ENCODE assay signal across 1 cellular context in the genomic region with DNA sequence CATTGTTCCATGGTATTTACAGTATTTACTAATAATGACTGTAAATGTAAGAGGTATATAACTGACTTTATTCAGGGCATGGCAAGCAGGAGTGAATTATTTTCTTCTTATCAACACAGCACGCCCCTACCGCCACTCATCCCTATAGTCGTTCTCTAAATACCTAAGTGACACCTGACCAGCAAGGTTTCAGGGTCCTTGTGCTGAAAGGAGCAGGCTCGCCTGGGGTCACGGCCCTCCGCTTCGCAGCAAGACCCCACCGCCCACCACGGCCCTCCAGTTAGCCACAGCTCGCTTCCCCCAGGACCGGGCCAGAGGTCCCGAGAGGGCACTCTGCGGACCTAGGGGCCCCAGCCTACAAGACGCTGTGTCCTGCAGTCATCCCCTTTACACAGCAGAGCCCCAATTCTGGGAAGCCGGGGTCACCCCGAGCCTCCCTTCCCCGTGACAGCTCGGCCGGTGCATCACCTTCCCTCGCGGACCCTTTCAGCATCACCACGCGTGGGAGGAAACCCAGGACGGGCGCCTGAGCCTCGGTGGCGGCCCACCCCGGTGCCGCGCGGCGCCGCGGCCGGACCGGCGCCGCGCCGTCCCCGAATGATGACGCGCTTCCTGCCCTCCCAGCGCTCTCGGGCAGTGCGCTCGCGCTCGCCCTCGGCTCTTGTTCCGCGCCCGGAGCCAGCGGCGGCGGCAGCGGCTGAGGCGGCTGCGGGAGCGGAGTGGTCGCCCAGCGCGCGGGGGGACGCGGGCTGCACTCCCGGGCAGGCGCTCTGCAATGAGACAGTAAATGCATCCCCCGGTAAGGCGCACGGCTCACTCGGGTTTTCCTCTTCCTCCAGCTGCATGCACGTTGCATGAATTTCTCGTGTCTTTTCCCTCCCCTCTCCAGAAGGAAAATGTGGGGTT.
TF ChIP-seq lines count a peak whose summit lies in the region.

Gene TLN2, plus strand, starts transcription at position 664 of the 906 bp plus-strand sequence.

TF ChIP-seq in HepG2, 621 proteins besides CTCF, POLR2A, EP300 and RAD21 (continued from another document and continues in another):
- TF ChIP-seq MAZ (IDR thresholded peaks at IDR 0.05; ENCODE audit: borderline replicate concordance, low read depth, low read length) (no peak), MAZ (CRISPR knock-in tag; IDR thresholded peaks at IDR 0.05; ENCODE audit: low read depth) (peak; percentile 79), PHB2 (IDR thresholded peaks at IDR 0.05; ENCODE audit: partially characterized antibody) (no peak), CCDC6 (CRISPR knock-in tag; IDR thresholded peaks at IDR 0.05) (no peak), ADNP (CRISPR knock-in tag; IDR thresholded peaks at IDR 0.05) (no peak), NR2F6 (IDR thresholded peaks at IDR 0.05) (no peak), NR2F6 (CRISPR knock-in tag; IDR thresholded peaks at IDR 0.05) (no peak), ZBTB38 (CRISPR knock-in tag; IDR thresholded peaks at IDR 0.05) (no peak), PHF20 (CRISPR knock-in tag; IDR thresholded peaks at IDR 0.05) (peak; percentile 82), SETDB1 (CRISPR knock-in tag; IDR thresholded peaks at IDR 0.05; ENCODE audit: borderline replicate concordance) (no peak), ZNF75D (CRISPR knock-in tag; IDR thresholded peaks at IDR 0.05; ENCODE audit: borderline replicate concordance) (no peak), ATAD3A (CRISPR knock-in tag; IDR thresholded peaks at IDR 0.05) (no peak), ZNF607 (CRISPR knock-in tag; IDR thresholded peaks at IDR 0.05; ENCODE audit: borderline replicate concordance) (0 out of 2 replicates have a peak, but pooled peaks have one; percentile 7), ELF4 (CRISPR knock-in tag; IDR thresholded peaks at IDR 0.05; ENCODE audit: borderline replicate concordance) (no peak), PTBP1 (IDR thresholded peaks at IDR 0.05; ENCODE audit: low read depth, low read length, poor library complexity, severe bottlenecking) (no peak), RNF2 (conservative IDR thresholded peaks at IDR 0.05; ENCODE audit: low read depth) (0 out of 2 replicates have a peak, but pooled peaks have one; percentile 58), TOE1 (CRISPR knock-in tag; IDR thresholded peaks at IDR 0.05) (no peak), IRF9 (CRISPR knock-in tag; IDR thresholded peaks at IDR 0.05; ENCODE audit: borderline replicate concordance) (peak; percentile 81; the same call in 1 of the 2 replicates), GABPB1 (CRISPR knock-in tag; IDR thresholded peaks at IDR 0.05) (peak; percentile 88), DNMT3B (CRISPR knock-in tag; conservative IDR thresholded peaks at IDR 0.05) (no peak), ATF6 (CRISPR knock-in tag; conservative IDR thresholded peaks at IDR 0.05) (no peak)
- TF ChIP-seq, protein P1, sequence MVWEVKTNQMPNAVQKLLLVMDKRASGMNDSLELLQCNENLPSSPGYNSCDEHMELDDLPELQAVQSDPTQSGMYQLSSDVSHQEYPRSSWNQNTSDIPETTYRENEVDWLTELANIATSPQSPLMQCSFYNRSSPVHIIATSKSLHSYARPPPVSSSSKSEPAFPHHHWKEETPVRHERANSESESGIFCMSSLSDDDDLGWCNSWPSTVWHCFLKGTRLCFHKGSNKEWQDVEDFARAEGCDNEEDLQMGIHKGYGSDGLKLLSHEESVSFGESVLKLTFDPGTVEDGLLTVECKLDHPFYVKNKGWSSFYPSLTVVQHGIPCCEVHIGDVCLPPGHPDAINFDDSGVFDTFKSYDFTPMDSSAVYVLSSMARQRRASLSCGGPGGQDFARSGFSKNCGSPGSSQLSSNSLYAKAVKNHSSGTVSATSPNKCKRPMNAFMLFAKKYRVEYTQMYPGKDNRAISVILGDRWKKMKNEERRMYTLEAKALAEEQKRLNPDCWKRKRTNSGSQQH (CRISPR knock-in tag; IDR thresholded peaks at IDR 0.05; ENCODE audit: low read depth): 0 out of 2 replicates have a peak, but pooled peaks have one; percentile 32
- TF ChIP-seq, protein P2, sequence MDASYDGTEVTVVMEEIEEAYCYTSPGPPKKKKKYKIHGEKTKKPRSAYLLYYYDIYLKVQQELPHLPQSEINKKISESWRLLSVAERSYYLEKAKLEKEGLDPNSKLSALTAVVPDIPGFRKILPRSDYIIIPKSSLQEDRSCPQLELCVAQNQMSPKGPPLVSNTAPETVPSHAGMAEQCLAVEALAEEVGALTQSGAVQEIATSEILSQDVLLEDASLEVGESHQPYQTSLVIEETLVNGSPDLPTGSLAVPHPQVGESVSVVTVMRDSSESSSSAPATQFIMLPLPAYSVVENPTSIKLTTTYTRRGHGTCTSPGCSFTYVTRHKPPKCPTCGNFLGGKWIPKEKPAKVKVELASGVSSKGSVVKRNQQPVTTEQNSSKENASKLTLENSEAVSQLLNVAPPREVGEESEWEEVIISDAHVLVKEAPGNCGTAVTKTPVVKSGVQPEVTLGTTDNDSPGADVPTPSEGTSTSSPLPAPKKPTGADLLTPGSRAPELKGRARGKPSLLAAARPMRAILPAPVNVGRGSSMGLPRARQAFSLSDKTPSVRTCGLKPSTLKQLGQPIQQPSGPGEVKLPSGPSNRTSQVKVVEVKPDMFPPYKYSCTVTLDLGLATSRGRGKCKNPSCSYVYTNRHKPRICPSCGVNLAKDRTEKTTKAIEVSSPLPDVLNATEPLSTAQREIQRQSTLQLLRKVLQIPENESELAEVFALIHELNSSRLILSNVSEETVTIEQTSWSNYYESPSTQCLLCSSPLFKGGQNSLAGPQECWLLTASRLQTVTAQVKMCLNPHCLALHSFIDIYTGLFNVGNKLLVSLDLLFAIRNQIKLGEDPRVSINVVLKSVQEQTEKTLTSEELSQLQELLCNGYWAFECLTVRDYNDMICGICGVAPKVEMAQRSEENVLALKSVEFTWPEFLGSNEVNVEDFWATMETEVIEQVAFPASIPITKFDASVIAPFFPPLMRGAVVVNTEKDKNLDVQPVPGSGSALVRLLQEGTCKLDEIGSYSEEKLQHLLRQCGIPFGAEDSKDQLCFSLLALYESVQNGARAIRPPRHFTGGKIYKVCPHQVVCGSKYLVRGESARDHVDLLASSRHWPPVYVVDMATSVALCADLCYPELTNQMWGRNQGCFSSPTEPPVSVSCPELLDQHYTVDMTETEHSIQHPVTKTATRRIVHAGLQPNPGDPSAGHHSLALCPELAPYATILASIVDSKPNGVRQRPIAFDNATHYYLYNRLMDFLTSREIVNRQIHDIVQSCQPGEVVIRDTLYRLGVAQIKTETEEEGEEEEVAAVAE (CRISPR knock-in tag; IDR thresholded peaks at IDR 0.05; ENCODE audit: borderline replicate concordance): no peak; the same call in 1 of the 2 replicates
- TF ChIP-seq, protein P3, sequence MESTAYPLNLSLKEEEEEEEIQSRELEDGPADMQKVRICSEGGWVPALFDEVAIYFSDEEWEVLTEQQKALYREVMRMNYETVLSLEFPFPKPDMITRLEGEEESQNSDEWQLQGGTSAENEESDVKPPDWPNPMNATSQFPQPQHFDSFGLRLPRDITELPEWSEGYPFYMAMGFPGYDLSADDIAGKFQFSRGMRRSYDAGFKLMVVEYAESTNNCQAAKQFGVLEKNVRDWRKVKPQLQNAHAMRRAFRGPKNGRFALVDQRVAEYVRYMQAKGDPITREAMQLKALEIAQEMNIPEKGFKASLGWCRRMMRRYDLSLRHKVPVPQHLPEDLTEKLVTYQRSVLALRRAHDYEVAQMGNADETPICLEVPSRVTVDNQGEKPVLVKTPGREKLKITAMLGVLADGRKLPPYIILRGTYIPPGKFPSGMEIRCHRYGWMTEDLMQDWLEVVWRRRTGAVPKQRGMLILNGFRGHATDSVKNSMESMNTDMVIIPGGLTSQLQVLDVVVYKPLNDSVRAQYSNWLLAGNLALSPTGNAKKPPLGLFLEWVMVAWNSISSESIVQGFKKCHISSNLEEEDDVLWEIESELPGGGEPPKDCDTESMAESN (CRISPR knock-in tag; conservative IDR thresholded peaks at IDR 0.05): no peak; the same call in none of the 2 replicates
- TF ChIP-seq, protein P4, sequence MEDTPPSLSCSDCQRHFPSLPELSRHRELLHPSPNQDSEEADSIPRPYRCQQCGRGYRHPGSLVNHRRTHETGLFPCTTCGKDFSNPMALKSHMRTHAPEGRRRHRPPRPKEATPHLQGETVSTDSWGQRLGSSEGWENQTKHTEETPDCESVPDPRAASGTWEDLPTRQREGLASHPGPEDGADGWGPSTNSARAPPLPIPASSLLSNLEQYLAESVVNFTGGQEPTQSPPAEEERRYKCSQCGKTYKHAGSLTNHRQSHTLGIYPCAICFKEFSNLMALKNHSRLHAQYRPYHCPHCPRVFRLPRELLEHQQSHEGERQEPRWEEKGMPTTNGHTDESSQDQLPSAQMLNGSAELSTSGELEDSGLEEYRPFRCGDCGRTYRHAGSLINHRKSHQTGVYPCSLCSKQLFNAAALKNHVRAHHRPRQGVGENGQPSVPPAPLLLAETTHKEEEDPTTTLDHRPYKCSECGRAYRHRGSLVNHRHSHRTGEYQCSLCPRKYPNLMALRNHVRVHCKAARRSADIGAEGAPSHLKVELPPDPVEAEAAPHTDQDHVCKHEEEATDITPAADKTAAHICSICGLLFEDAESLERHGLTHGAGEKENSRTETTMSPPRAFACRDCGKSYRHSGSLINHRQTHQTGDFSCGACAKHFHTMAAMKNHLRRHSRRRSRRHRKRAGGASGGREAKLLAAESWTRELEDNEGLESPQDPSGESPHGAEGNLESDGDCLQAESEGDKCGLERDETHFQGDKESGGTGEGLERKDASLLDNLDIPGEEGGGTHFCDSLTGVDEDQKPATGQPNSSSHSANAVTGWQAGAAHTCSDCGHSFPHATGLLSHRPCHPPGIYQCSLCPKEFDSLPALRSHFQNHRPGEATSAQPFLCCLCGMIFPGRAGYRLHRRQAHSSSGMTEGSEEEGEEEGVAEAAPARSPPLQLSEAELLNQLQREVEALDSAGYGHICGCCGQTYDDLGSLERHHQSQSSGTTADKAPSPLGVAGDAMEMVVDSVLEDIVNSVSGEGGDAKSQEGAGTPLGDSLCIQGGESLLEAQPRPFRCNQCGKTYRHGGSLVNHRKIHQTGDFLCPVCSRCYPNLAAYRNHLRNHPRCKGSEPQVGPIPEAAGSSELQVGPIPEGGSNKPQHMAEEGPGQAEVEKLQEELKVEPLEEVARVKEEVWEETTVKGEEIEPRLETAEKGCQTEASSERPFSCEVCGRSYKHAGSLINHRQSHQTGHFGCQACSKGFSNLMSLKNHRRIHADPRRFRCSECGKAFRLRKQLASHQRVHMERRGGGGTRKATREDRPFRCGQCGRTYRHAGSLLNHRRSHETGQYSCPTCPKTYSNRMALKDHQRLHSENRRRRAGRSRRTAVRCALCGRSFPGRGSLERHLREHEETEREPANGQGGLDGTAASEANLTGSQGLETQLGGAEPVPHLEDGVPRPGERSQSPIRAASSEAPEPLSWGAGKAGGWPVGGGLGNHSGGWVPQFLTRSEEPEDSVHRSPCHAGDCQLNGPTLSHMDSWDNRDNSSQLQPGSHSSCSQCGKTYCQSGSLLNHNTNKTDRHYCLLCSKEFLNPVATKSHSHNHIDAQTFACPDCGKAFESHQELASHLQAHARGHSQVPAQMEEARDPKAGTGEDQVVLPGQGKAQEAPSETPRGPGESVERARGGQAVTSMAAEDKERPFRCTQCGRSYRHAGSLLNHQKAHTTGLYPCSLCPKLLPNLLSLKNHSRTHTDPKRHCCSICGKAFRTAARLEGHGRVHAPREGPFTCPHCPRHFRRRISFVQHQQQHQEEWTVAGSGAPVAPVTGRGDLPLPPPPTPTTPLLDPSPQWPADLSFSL (CRISPR knock-in tag; IDR thresholded peaks at IDR 0.05): no peak
- TF ChIP-seq, protein P5, sequence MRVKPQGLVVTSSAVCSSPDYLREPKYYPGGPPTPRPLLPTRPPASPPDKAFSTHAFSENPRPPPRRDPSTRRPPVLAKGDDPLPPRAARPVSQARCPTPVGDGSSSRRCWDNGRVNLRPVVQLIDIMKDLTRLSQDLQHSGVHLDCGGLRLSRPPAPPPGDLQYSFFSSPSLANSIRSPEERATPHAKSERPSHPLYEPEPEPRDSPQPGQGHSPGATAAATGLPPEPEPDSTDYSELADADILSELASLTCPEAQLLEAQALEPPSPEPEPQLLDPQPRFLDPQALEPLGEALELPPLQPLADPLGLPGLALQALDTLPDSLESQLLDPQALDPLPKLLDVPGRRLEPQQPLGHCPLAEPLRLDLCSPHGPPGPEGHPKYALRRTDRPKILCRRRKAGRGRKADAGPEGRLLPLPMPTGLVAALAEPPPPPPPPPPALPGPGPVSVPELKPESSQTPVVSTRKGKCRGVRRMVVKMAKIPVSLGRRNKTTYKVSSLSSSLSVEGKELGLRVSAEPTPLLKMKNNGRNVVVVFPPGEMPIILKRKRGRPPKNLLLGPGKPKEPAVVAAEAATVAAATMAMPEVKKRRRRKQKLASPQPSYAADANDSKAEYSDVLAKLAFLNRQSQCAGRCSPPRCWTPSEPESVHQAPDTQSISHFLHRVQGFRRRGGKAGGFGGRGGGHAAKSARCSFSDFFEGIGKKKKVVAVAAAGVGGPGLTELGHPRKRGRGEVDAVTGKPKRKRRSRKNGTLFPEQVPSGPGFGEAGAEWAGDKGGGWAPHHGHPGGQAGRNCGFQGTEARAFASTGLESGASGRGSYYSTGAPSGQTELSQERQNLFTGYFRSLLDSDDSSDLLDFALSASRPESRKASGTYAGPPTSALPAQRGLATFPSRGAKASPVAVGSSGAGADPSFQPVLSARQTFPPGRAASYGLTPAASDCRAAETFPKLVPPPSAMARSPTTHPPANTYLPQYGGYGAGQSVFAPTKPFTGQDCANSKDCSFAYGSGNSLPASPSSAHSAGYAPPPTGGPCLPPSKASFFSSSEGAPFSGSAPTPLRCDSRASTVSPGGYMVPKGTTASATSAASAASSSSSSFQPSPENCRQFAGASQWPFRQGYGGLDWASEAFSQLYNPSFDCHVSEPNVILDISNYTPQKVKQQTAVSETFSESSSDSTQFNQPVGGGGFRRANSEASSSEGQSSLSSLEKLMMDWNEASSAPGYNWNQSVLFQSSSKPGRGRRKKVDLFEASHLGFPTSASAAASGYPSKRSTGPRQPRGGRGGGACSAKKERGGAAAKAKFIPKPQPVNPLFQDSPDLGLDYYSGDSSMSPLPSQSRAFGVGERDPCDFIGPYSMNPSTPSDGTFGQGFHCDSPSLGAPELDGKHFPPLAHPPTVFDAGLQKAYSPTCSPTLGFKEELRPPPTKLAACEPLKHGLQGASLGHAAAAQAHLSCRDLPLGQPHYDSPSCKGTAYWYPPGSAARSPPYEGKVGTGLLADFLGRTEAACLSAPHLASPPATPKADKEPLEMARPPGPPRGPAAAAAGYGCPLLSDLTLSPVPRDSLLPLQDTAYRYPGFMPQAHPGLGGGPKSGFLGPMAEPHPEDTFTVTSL (CRISPR knock-in tag; IDR thresholded peaks at IDR 0.05; ENCODE audit: borderline replicate concordance): no peak
